14 cellular contexts compared by ENCODE assay signal in the genomic region with DNA sequence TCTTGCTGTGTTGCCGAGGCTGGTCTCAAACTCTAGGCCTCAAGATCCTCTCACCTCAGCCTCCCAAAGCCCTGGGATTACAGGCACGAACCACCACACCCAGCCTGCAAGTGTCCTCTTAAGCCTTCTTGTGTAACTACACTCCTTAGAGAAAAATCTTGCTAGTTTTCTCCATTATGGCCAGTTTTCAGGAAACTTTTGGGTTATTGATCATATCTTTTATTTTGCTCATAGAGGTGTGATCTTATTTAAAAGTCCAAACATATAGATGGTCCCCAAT. TPM values are rescaled to one million over a fixed set of nuclear protein-coding genes. Genes with fewer than 3 reads are reported as not detected.
DNase-seq lines count a peak whose midpoint lies in the region; ATAC-seq and TF ChIP-seq lines count a peak whose summit lies in the region.
"Had no signal": no experiment of that assay in that cellular context is flagged by ENCODE, and none has a peak within 500 bp of the region (broad histone marks: within the 10 kb centered on the region; RNA-seq: fewer than 3 reads in every experiment).

No MANE protein-coding gene starts in this region.

- H3F3A ChIP-seq in GM23248 (ENCODE audit: insufficient read depth): peaks cover 46% of the 10 kb centered on the region

- H3K36me3 ChIP-seq in GM23248 (ENCODE audit: low read depth): no peaks in the 10 kb centered on the region
- no peaks in the 10 kb centered on the region for H3K36me3 ChIP-seq in muscle layer of duodenum (ENCODE audit: control insufficient read depth in 1 of 2, insufficient read depth in 2 of 2, low read length in 2 of 2)
- H3K36me3 ChIP-seq: brain microvascular endothelial cell had no signal

- H3K27me3 ChIP-seq in AG04450 (ENCODE audit: control insufficient read depth, insufficient read depth, low read length): no peaks in the 10 kb centered on the region
- H3K27me3 ChIP-seq in GM23248 (replicated peaks; ENCODE audit: insufficient read depth): no peaks in the 10 kb centered on the region
- H3K27me3 ChIP-seq in muscle layer of duodenum (ENCODE audit: low read depth, low read length): no peaks in the 10 kb centered on the region
- H3K27me3 ChIP-seq: brain microvascular endothelial cell had no signal

- H3K27ac Mint-ChIP-seq in brain: peak overlapping the region in 4 of 5 experiments; percentile 66 to 99 (median 82)
- H3K27ac Mint-ChIP-seq: activated CD8-positive, alpha-beta memory T cell treated with anti-CD3 and anti-CD28 coated beads, Interleukin-2, amount 10 ng/mL, durations not matched to agents 7 days and 5 days had no signal

- H3K4me3 ChIP-seq in AG04450 (ENCODE audit: low read depth, low read length) (peak overlapping the region; percentile 30), GM23248 (peak overlapping the region; percentile 84), muscle layer of duodenum (ENCODE audit: low read depth in 1 of 2, low read length in 2 of 2) (peak overlapping the region; percentile 77 to 95)

- H3K36me3 Mint-ChIP-seq in brain: peaks cover 13% of the 10 kb centered on the region
- H3K36me3 Mint-ChIP-seq: activated CD8-positive, alpha-beta memory T cell treated with anti-CD3 and anti-CD28 coated beads, Interleukin-2, amount 10 ng/mL, durations not matched to agents 7 days and 5 days had no signal

- no peaks in the 10 kb centered on the region for H3K9me2 ChIP-seq in GM23248 (ENCODE audit: insufficient read depth)

- WGBS in GM23248 (ENCODE audit: low coverage in 1 of 2, low lambda C conversion rate in 2 of 2, missing lambda C conversion rate in 2 of 2), 2 experiments: 100% methylated on average over 2 of the region's 2 CpGs

- ATAC-seq in HG03175 (IDR thresholded peaks at IDR 0.05; ENCODE audit: unreplicated experiment): no peak
- no peak for ATAC-seq in GM21447 (IDR thresholded peaks at IDR 0.05; ENCODE audit: unreplicated experiment)
- no peak for ATAC-seq in HG02763 (IDR thresholded peaks at IDR 0.05; ENCODE audit: unreplicated experiment)
- ATAC-seq: activated CD8-positive, alpha-beta memory T cell treated with anti-CD3 and anti-CD28 coated beads, Interleukin-2, amount 10 ng/mL, durations not matched to agents 7 days and 5 days; esophagus mucosa had no signal

- POLR2A ChIA-PET in AG04450 (lab: Yijun Ruan, JAX): no interaction called here

- H3K4me1 Mint-ChIP-seq in brain: peaks cover 72% of the 10 kb centered on the region

- in situ Hi-C loops in GM23248 (cut with MboI): no loop called here

- no peak overlapping the region for H2AFZ ChIP-seq in GM23248

- H3K4me1 ChIP-seq in GM23248 (ENCODE audit: insufficient read depth) (peaks cover 50% of the 10 kb centered on the region), muscle layer of duodenum (ENCODE audit: control insufficient read depth in 1 of 2, insufficient read depth in 2 of 2, low read length in 2 of 2) (peaks cover 23 to 41% of the 10 kb centered on the region in 2 donors)

- peaks cover 67% of the 10 kb centered on the region for H3K79me2 ChIP-seq in GM23248 (ENCODE audit: insufficient read depth)

- TF ChIP-seq CTCF in AG04450 (IDR thresholded peaks at IDR 0.05; ENCODE audit: low read depth, low read length) (no peak), brain (conservative IDR thresholded peaks at IDR 0.05) (no peak)

- H3K9me3 Mint-ChIP-seq in brain: peaks cover 0 to 4% (median 0%) of the 10 kb centered on the region in 5 experiments

- H4K20me1 ChIP-seq in GM23248 (ENCODE audit: insufficient read depth): peaks cover 7% of the 10 kb centered on the region; the same call in 1 of the 2 replicates

- H3K9ac ChIP-seq in GM23248: peak overlapping the region; percentile 88

- peaks cover 1% of the 10 kb centered on the region for H3K27me3 Mint-ChIP-seq in brain

- CTCF ChIA-PET in AG04450 (lab: Charles Lee): interaction anchor here (1.0 to 1.1 kb wide), 2 partner anchors 142 to 143 kb away, joined by 4 read pairs; no protein-coding TSS in a partner anchor

- peak overlapping the region; percentile 95 to 100 (median 98) for H3K4me3 Mint-ChIP-seq in brain
- H3K4me3 Mint-ChIP-seq: activated CD8-positive, alpha-beta memory T cell treated with anti-CD3 and anti-CD28 coated beads, Interleukin-2, amount 10 ng/mL, durations not matched to agents 7 days and 5 days had no signal

- DNase-seq in AG04450 (ENCODE audit: low read depth, low spot score): no peak
- DNase-seq in GM23248: no peak
- no peak for DNase-seq in HK-2 (ENCODE audit: unreplicated experiment)
- DNase-seq: activated CD8-positive, alpha-beta memory T cell treated with anti-CD3 and anti-CD28 coated beads, Interleukin-2, amount 10 ng/mL, durations not matched to agents 7 days and 5 days; brain microvascular endothelial cell; NCI-H2029 treated with DMSO at 0.1 percent for 48 hours; occipital lobe; stimulated activated naive CD4-positive, alpha-beta T cell had no signal

- H3K9me3 ChIP-seq in AG04450 (ENCODE audit: control insufficient read depth, insufficient read depth, low read length) (no peaks in the 10 kb centered on the region), GM23248 (ENCODE audit: low read depth) (no peaks in the 10 kb centered on the region), muscle layer of duodenum (ENCODE audit: control insufficient read depth in 1 of 2, low read length in 2 of 2) (no peaks in the 10 kb centered on the region)

- peak overlapping the region; percentile 94 for H3K4me2 ChIP-seq in GM23248 (ENCODE audit: unreplicated experiment)

- H3K27ac ChIP-seq in AG04450 (ENCODE audit: low read depth, low read length) (no peak overlapping the region), GM23248 (peak overlapping the region; percentile 65; the same call in 1 of the 2 replicates), muscle layer of duodenum (ENCODE audit: low read length) (no peak overlapping the region)
- H3K27ac ChIP-seq: brain microvascular endothelial cell had no signal

RNA-seq across cellular contexts. Expression of gene SOCS6, which starts 2.4 kb away (rescaled TPM):
- 21.6 and 26.7 TPM in 2 replicates for polyA plus RNA-seq in AG04450 (2011; rRNA removed)
- polyA minus RNA-seq in AG04450 (2011; rRNA and poly(A)+ RNA removed): 51.0 and 58.0 TPM in 2 replicates
- 43.7 and 48.1 TPM in 2 replicates for total RNA-seq in GM23248 (2014; rRNA removed; shearing (Covaris generic))
- polyA plus RNA-seq in GM23248 (2016; fragmentation: Nextera tagmentation; extraction: Ambion mirVana): 30.0 and 31.7 TPM in 2 replicates
- 3.3 TPM for polyA plus RNA-seq in brain (ENCODE audit: insufficient read depth, low read depth, low replicate concordance)

Comparison
In these comparisons a context has a peak if more than half of its experiments do, and no peak if none do; other contexts are left out.
1. H3K4me3 ChIP-seq: peak in every context shown above with its lines; median percentile 86 in muscle layer of duodenum; 84 in GM23248; 30 in AG04450.